In genomic region chr10:115094605-115095004, GRCh38 we compare ENCODE assay signal across 12 cellular contexts. TPM values are rescaled to one million over a fixed set of nuclear protein-coding genes. Genes with fewer than 3 reads are reported as not detected.
DNase-seq lines count a peak whose midpoint lies in the region; ATAC-seq and TF ChIP-seq lines count a peak whose summit lies in the region.
"Had no signal": no experiment of that assay in that cellular context is flagged by ENCODE, and none has a peak within 500 bp of the region (broad histone marks: within the 10 kb centered on the region; RNA-seq: fewer than 3 reads in every experiment).

No MANE protein-coding gene starts in this region.

- ATAC-seq in left ventricle myocardium superior: no peak
- ATAC-seq: PC-3 had no signal

- H3K4me3 ChIP-seq in cardiac muscle cell (peak overlapping the region; percentile 81), muscle layer of duodenum (ENCODE audit: low read depth in 1 of 2, low read length in 2 of 2) (peak overlapping the region; percentile 26 to 81)

- H3K4me1 Mint-ChIP-seq in activated naive CD8-positive, alpha-beta T cell treated with anti-CD3 and anti-CD28 coated beads for 36 hours: peaks cover 8% of the 10 kb centered on the region
- H3K4me1 Mint-ChIP-seq in type B pancreatic cell (ENCODE audit: unreplicated experiment): peaks cover 33% of the 10 kb centered on the region

- peaks cover 49% of the 10 kb centered on the region for H3K27me3 Mint-ChIP-seq in activated naive CD8-positive, alpha-beta T cell treated with anti-CD3 and anti-CD28 coated beads for 36 hours
- peaks cover 43% of the 10 kb centered on the region for H3K27me3 Mint-ChIP-seq in type B pancreatic cell

- peak overlapping the region; percentile 71 for H3K4me3 Mint-ChIP-seq in activated naive CD8-positive, alpha-beta T cell treated with anti-CD3 and anti-CD28 coated beads for 36 hours
- H3K4me3 Mint-ChIP-seq in type B pancreatic cell: peak overlapping the region; percentile 87

- H3K36me3 ChIP-seq in cardiac muscle cell: no peaks in the 10 kb centered on the region
- H3K36me3 ChIP-seq in muscle layer of duodenum (ENCODE audit: control insufficient read depth in 1 of 2, insufficient read depth in 2 of 2, low read length in 2 of 2): no peaks in the 10 kb centered on the region

- H3K9me3 ChIP-seq in cardiac muscle cell (ENCODE audit: low read depth) (no peaks in the 10 kb centered on the region), muscle layer of duodenum (ENCODE audit: control insufficient read depth in 1 of 2, low read length in 2 of 2) (no peaks in the 10 kb centered on the region)

- H3K9me3 Mint-ChIP-seq in activated naive CD8-positive, alpha-beta T cell treated with anti-CD3 and anti-CD28 coated beads for 36 hours: no peaks in the 10 kb centered on the region
- no peaks in the 10 kb centered on the region for H3K9me3 Mint-ChIP-seq in type B pancreatic cell

- TF ChIP-seq CTCF in cardiac muscle cell (IDR thresholded peaks at IDR 0.05; ENCODE audit: low read depth, low read length) (no peak), type B pancreatic cell (conservative IDR thresholded peaks at IDR 0.05) (no peak)

- peaks cover 40% of the 10 kb centered on the region for H3K27me3 ChIP-seq in cardiac muscle cell
- H3K27me3 ChIP-seq in muscle layer of duodenum (ENCODE audit: low read depth, low read length): peaks cover 8% of the 10 kb centered on the region

- no peak overlapping the region for H3K27ac ChIP-seq in cardiac muscle cell
- H3K27ac ChIP-seq in muscle layer of duodenum (ENCODE audit: low read length): no peak overlapping the region

- DNase-seq in cardiac muscle cell (ENCODE audit: low read depth in 1 of 2, low spot score in 1 of 2) (no peak), left ventricle myocardium superior (no peak), type B pancreatic cell (ENCODE audit: extremely low spot score, unreplicated experiment) (no peak), ecto neural progenitor cell (ENCODE audit: low spot score) (no peak), SKM-1 treated with dmso at 0.1 percent for 144 hours (lab: John Stamatoyannopoulos, UW; ENCODE audit: unreplicated experiment) (no peak), DMS153 treated with DMSO at 0.1 percent for 48 hours (lab: John Stamatoyannopoulos, UW; ENCODE audit: unreplicated experiment) (no peak)
- no peak for DNase-seq in activated naive CD8-positive, alpha-beta T cell treated with anti-CD3 and anti-CD28 coated beads for 36 hours
- DNase-seq: activated CD4-positive, CD25-positive, alpha-beta regulatory T cell treated with anti-CD3 and anti-CD28 coated beads, Interleukin-2, amount 50 U/mL, for 72 hours; NCI-H1092; PC-3 had no signal

- intact Hi-C loops in left ventricle myocardium superior (cut with micrococcal nuclease): no loop called here

- H3K27ac Mint-ChIP-seq in activated naive CD8-positive, alpha-beta T cell treated with anti-CD3 and anti-CD28 coated beads for 36 hours: no peak overlapping the region
- H3K27ac Mint-ChIP-seq in type B pancreatic cell: peak overlapping the region; percentile 49
- H3K27ac Mint-ChIP-seq: CD14-positive monocyte had no signal

- H3K4me1 ChIP-seq in cardiac muscle cell (ENCODE audit: low read depth) (no peaks in the 10 kb centered on the region), muscle layer of duodenum (ENCODE audit: control insufficient read depth in 1 of 2, insufficient read depth in 2 of 2, low read length in 2 of 2) (peaks cover 0 to 15% of the 10 kb centered on the region in 2 donors)

- H3K36me3 Mint-ChIP-seq in activated naive CD8-positive, alpha-beta T cell treated with anti-CD3 and anti-CD28 coated beads for 36 hours: no peaks in the 10 kb centered on the region
- H3K36me3 Mint-ChIP-seq in type B pancreatic cell: no peaks in the 10 kb centered on the region

RNA-seq across cellular contexts. Expression of gene ATRNL1, which starts 1.4 kb away (rescaled TPM):
- total RNA-seq in cardiac muscle cell (14.1 and 28.8 TPM in 2 replicates), left ventricle myocardium superior (1.6 TPM), type B pancreatic cell (ENCODE audit: low replicate concordance) (9.5 and 38.4 TPM in 2 replicates)
- 4.5 and 5.4 TPM in 2 replicates for polyA plus RNA-seq in cardiac muscle cell
- total RNA-seq in activated naive CD8-positive, alpha-beta T cell treated with anti-CD3 and anti-CD28 coated beads for 36 hours: 1 to 10 TPM in 1 of 2 experiments, under 1 TPM in 1; 0.41 to 1.0 TPM
- total RNA-seq: PC-3 had no signal
- polyA plus RNA-seq: CD14-positive monocyte had no signal
